12 cellular contexts compared by ENCODE assay signal in the genomic region with DNA sequence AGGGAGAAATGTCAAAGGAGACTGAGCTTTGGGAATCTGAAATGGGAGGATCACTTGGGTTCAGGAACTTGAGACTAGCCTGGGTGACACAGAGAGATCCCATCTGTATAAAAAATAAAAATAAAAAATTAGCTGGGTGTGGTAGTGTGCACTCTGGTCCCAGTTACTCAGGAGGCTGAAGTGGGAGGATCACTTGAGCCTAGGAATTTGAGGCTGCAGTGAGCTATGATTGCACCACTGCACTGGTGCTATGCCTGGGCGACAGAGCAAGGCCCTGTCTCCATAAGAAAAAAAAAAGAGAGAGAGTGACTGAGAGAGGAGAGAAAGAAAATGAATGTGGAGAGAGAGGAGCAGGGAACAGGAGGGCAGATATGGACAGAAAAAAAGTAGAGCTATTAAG.
DNase-seq lines count a peak whose midpoint lies in the region; TF ChIP-seq lines count a peak whose summit lies in the region.
"Had no signal": no experiment of that assay in that cellular context is flagged by ENCODE, and none has a peak within 500 bp of the region (broad histone marks: within the 10 kb centered on the region; RNA-seq: fewer than 3 reads in every experiment).

No MANE protein-coding gene starts in this region.

- peaks cover 40 to 62% of the 10 kb centered on the region in 2 donors for H3K4me1 ChIP-seq in adrenal gland (replicated peaks in 1 of 2)
- H3K4me1 ChIP-seq in skeletal muscle satellite cell (ENCODE audit: control insufficient read depth, insufficient read depth, low read length): peaks cover 56% of the 10 kb centered on the region

- peaks cover 67% of the 10 kb centered on the region for H3K36me3 Mint-ChIP-seq in Calu3 (ENCODE audit: insufficient read depth, unreplicated experiment)

- no peak overlapping the region for H3K4me3 Mint-ChIP-seq in Calu3 (ENCODE audit: low read depth, unreplicated experiment)

- peak overlapping the region; percentile 60 for H3K9ac ChIP-seq in skeletal muscle satellite cell (ENCODE audit: low read depth, low read length)

- H3K9me3 ChIP-seq in adrenal gland (replicated peaks in 1 of 3): no peaks in the 10 kb centered on the region
- H3K9me3 ChIP-seq in skeletal muscle satellite cell (replicated peaks; ENCODE audit: low read length): no peaks in the 10 kb centered on the region

- H3K4me3 ChIP-seq in adrenal gland (no peak overlapping the region), skeletal muscle satellite cell (ENCODE audit: low read length) (no peak overlapping the region)

- peak overlapping the region; percentile 20 to 99 (median 94) for H3K27ac ChIP-seq in adrenal gland

- intact Hi-C loops in Calu3 (cut with micrococcal nuclease; ENCODE audit: unreplicated experiment) (no loop called here), adrenal gland (cut with DNase I) (no loop called here), posterior cingulate gyrus (cut with DNase I) (no loop called here)

- H3K27me3 Mint-ChIP-seq in Calu3 (ENCODE audit: unreplicated experiment): no peaks in the 10 kb centered on the region

- peak overlapping the region; percentile 4 for H3K27ac Mint-ChIP-seq in Calu3 (ENCODE audit: unreplicated experiment)

- WGBS in adrenal gland, 4 donors: 65 to 71% (median 67%) methylated on average over 1 of the region's 1 CpG

- H3K4me1 Mint-ChIP-seq in Calu3 (ENCODE audit: low read depth, unreplicated experiment): peaks cover 12% of the 10 kb centered on the region

- no peaks in the 10 kb centered on the region for H3K9me3 Mint-ChIP-seq in Calu3 (ENCODE audit: low read depth, unreplicated experiment)

- DNase-seq in Calu3: no peak
- no peak for DNase-seq in adrenal gland
- peak; percentile 23 for DNase-seq in glomerular visceral epithelial cell (ENCODE audit: extremely low spot score)
- no peak for DNase-seq in posterior cingulate gyrus
- no peak for DNase-seq in NCI-H2196 treated with DMSO at 0.1 percent for 48 hours (lab: John Stamatoyannopoulos, UW; ENCODE audit: unreplicated experiment)
- no peak for DNase-seq in activated CD8-positive, alpha-beta memory T cell treated with anti-CD3 and anti-CD28 coated beads, Interleukin-2, amount 50 U/mL, for 4 hours
- no peak for DNase-seq in stimulated activated CD4-positive, alpha-beta T cell treated with anti-CD3 and anti-CD28 coated beads, Interleukin-4, amount 100 ng/mL, for 1 hour
- DNase-seq: activated T-cell treated with anti-CD3 and anti-CD28 coated beads, Interleukin-2, amount 50 U/mL, for 1 hour; AML-193; DMS79; NCI-H345 had no signal

- BruUV-seq in Calu3 (replicated peaks; lab: Mats Ljungman, UMichigan): no TSS peak

- H3K4me2 ChIP-seq in skeletal muscle satellite cell (ENCODE audit: low read length): peak overlapping the region; percentile 18

- H3K36me3 ChIP-seq in adrenal gland (replicated peaks in 1 of 2): no peaks in the 10 kb centered on the region
- peaks cover 47% of the 10 kb centered on the region for H3K36me3 ChIP-seq in skeletal muscle satellite cell (ENCODE audit: insufficient read depth, low read length)

- no peak for TF ChIP-seq POLR2A in adrenal gland (IDR thresholded peaks at IDR 0.05)

- H3K27me3 ChIP-seq in adrenal gland (no peaks in the 10 kb centered on the region), skeletal muscle satellite cell (ENCODE audit: control insufficient read depth, insufficient read depth, low read length) (no peaks in the 10 kb centered on the region)

- no peak for TF ChIP-seq CTCF in Calu3 (IDR thresholded peaks at IDR 0.05; ENCODE audit: unreplicated experiment)
- no peak for TF ChIP-seq CTCF in adrenal gland (IDR thresholded peaks at IDR 0.05)

- CTCF ChIA-PET in Calu3 (lab: Charles Lee): interaction anchor here (2.6 to 3.7 kb wide), 3 partner anchors 12 to 285 kb away, joined by 18 to 24 read pairs (median 22); no protein-coding TSS in a partner anchor
